In genomic region chr2:165874445-165875039, GRCh38 we compare ENCODE assay signal across 8 cellular contexts.
A peak's percentile ranks its signal among the peaks of the same experiment; 100 is the strongest.
DNase-seq lines count a peak whose midpoint lies in the region; ATAC-seq, FAIRE-seq and TF ChIP-seq lines count a peak whose summit lies in the region.

No MANE protein-coding gene starts in this region.

- H3K27me3 ChIP-seq in colonic mucosa (no peaks in the 10 kb centered on the region), MG63 (no peaks in the 10 kb centered on the region)

- no peak for TF ChIP-seq POLR2A in A549 (IDR thresholded peaks at IDR 0.05; ENCODE audit: low read length)

- H3K9me3 ChIP-seq in A549: no peaks in the 10 kb centered on the region
- no peaks in the 10 kb centered on the region for H3K9me3 ChIP-seq in colonic mucosa
- no peaks in the 10 kb centered on the region for H3K9me3 ChIP-seq in MG63

- no peak overlapping the region for H3K9ac ChIP-seq in colonic mucosa (ENCODE audit: low read depth in 2 of 2, low read length in 2 of 2)

- no peak for TF ChIP-seq EP300 in A549 (IDR thresholded peaks at IDR 0.05)

- no peak overlapping the region for H3K27ac Mint-ChIP-seq in HFFc6

- H3K36me3 Mint-ChIP-seq in HFFc6 (ENCODE audit: low read depth): peaks cover 6% of the 10 kb centered on the region

- H3K9me3 Mint-ChIP-seq in HFFc6: no peaks in the 10 kb centered on the region

- no peak overlapping the region for H3K4me3 ChIP-seq in A549
- H3K4me3 ChIP-seq in colonic mucosa: no peak overlapping the region
- no peak overlapping the region for H3K4me3 ChIP-seq in MG63

- DNase-seq in A549 (ENCODE audit: low read depth in 1 of 2, low spot score in 1 of 2) (peak; percentile 28 to 58), HFFc6 (peak; percentile 66), LoVo (ENCODE audit: low spot score) (peak; percentile 47), RKO (ENCODE audit: low spot score) (peak; percentile 79), colonic mucosa (peak; percentile 26), medulla oblongata (ENCODE audit: extremely low spot score) (peak; percentile 78), MG63 (no peak)

- H3K36me3 ChIP-seq in colonic mucosa: no peaks in the 10 kb centered on the region
- peaks cover 13% of the 10 kb centered on the region for H3K36me3 ChIP-seq in MG63

- H3K4me1 Mint-ChIP-seq in HFFc6 (ENCODE audit: low read depth): peaks cover 16% of the 10 kb centered on the region

- H3K4me1 ChIP-seq in A549 (no peaks in the 10 kb centered on the region), colonic mucosa (no peaks in the 10 kb centered on the region)

- intact Hi-C loops in colonic mucosa (cut with DNase I): loop anchor here (5.0 to 10.0 kb wide), 2 partner anchors 100 to 472 kb away; no protein-coding TSS in a partner anchor

- CTCF ChIA-PET in A549 (lab: Yijun Ruan, JAX): interaction anchor here (0.6 to 2.3 kb wide), 14 partner anchors 8 to 539 kb away, joined by 3 to 11 read pairs (median 3); partner anchors contain the start of gene GALNT3

- no peaks in the 10 kb centered on the region for H3K27me3 Mint-ChIP-seq in HFFc6 (ENCODE audit: insufficient read depth)

- TF ChIP-seq CTCF in A549 (IDR thresholded peaks at IDR 0.05): peak; percentile 62
- peak; percentile 52 for TF ChIP-seq CTCF in GM12874 (IDR thresholded peaks at IDR 0.05; ENCODE audit: insufficient read depth, low read depth, low read length)
- peak; percentile 79 for TF ChIP-seq CTCF in HFFc6 (IDR thresholded peaks at IDR 0.05)
- peak; percentile 61 for TF ChIP-seq CTCF in colonic mucosa (IDR thresholded peaks at IDR 0.05)

- H3K27ac ChIP-seq in A549 (no peak overlapping the region), colonic mucosa (no peak overlapping the region)

- H3K4me3 Mint-ChIP-seq in HFFc6: no peak overlapping the region

- H3K4me2 ChIP-seq in A549: no peak overlapping the region

- POLR2A ChIA-PET in A549 (lab: Yijun Ruan, JAX): interaction anchor here (1.0 kb wide), 1 partner anchor 253 kb away, joined by 3 read pairs; the partner anchor contains the start of gene SCN1A

- peak; percentile 55 to 62 for TF ChIP-seq RAD21 in A549 (conservative IDR thresholded peaks at IDR 0.05 in 1 of 2, IDR thresholded peaks at IDR 0.05 in 1 of 2)

- FAIRE-seq in A549 (lab: Jason Lieb, UNC): no peak

- peak; percentile 76 to 87; a peak in 5 of 6 replicates for ATAC-seq in A549

- 59% methylated on average over 3 of the region's 3 CpGs for WGBS in A549 (ENCODE audit: missing lambda C conversion rate)

TF ChIP-seq in A549, 52 proteins besides CTCF, POLR2A, EP300 and RAD21:
- TF ChIP-seq CBX8 (IDR thresholded peaks at IDR 0.05) (no peak), SMC3 (IDR thresholded peaks at IDR 0.05) (peak; percentile 55)
